ENCODE assay signal across 22 cellular contexts in the genomic region with DNA sequence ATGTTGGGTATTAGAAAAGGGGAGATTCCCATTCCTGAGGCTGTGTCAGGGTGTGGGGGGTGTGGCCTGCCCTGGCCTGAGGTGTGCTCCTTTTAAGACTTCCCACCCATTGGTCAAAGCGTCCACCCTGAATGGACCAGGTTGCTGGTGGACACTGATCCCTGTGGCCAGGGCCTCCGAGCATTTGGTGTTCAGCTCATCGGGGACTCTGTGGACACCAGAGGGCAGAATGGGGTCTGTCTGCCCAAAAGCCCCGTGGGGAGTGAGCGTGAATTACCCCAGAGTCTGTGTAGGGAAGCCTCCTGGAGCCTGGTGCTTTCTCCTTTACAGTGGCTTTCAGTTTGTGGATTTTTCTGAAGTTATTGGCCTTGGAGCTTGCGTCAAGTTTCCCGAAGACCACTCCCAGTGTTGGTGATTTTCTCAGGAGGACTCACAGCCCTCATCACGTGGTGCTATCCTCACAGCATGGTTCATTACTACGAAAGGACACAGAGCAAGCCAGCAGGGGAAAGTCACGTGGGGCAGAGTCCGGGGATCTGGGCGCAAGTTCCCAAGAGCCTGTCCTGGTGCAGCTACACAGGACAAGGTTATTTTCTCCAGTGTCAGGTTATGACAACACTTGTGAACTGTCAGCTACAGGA.
"Had no signal": no experiment of that assay in that cellular context is flagged by ENCODE, and none has a peak within 500 bp of the region (broad histone marks: within the 10 kb centered on the region; RNA-seq: fewer than 3 reads in every experiment).

No MANE protein-coding gene starts in this region.

- H3K27me3 ChIP-seq: esophagus muscularis mucosa had no signal

- H3K27ac ChIP-seq: esophagus muscularis mucosa, psoas muscle had no signal

- ATAC-seq: activated CD8-positive, alpha-beta memory T cell treated with anti-CD3 and anti-CD28 coated beads, Interleukin-2, amount 10 ng/mL, durations not matched to agents 7 days and 5 days; left colon; mucosa of descending colon; natural killer cell; psoas muscle had no signal

- H3K36me3 Mint-ChIP-seq: activated CD8-positive, alpha-beta memory T cell treated with anti-CD3 and anti-CD28 coated beads, Interleukin-2, amount 10 ng/mL, durations not matched to agents 7 days and 5 days; brain; immature natural killer cell; natural killer cell had no signal

- H3K27ac Mint-ChIP-seq: activated CD8-positive, alpha-beta memory T cell treated with anti-CD3 and anti-CD28 coated beads, Interleukin-2, amount 10 ng/mL, durations not matched to agents 7 days and 5 days; activated naive CD4-positive, alpha-beta T cell treated with anti-CD3 and anti-CD28 coated beads, Interleukin-2, amount 50 U/mL, for 24 hours; activated T-cell treated with anti-CD3 and anti-CD28 coated beads, Interleukin-2, amount 50 U/mL, for 24 hours; brain; immature natural killer cell; natural killer cell; T-helper 2 cell treated with Interferon-gamma antibody and Interleukin-4, amounts not matched to agents 5 μg/mL and 100 μg/mL, for 36 hours had no signal

- H3K4me1 Mint-ChIP-seq: activated naive CD4-positive, alpha-beta T cell treated with anti-CD3 and anti-CD28 coated beads, Interleukin-2, amount 50 U/mL, for 24 hours had no signal

- H3K4me3 ChIP-seq: esophagus muscularis mucosa, mucosa of descending colon, psoas muscle had no signal

- H3K27me3 Mint-ChIP-seq: activated CD8-positive, alpha-beta memory T cell treated with anti-CD3 and anti-CD28 coated beads, Interleukin-2, amount 10 ng/mL, durations not matched to agents 7 days and 5 days; activated naive CD4-positive, alpha-beta T cell treated with anti-CD3 and anti-CD28 coated beads, Interleukin-2, amount 50 U/mL, for 24 hours; activated T-cell treated with anti-CD3 and anti-CD28 coated beads, Interleukin-2, amount 50 U/mL, for 24 hours; brain had no signal

- DNase-seq: activated CD4-positive, alpha-beta T cell treated with anti-CD3 and anti-CD28 coated beads for 1 hour; activated CD4-positive, alpha-beta T cell treated with anti-CD3 and anti-CD28 coated beads, Interleukin-2, amount 50 U/mL, for 48 hours; activated CD8-positive, alpha-beta memory T cell treated with anti-CD3 and anti-CD28 coated beads, Interleukin-2, amount 10 ng/mL, durations not matched to agents 7 days and 5 days; activated effector memory CD4-positive, alpha-beta T cell treated with Interleukin-2 at 50 U/mL for 16 hours; activated T-cell treated with anti-CD3 and anti-CD28 coated beads, Interleukin-2, amount 50 U/mL, for 24 hours; cerebellar nuclear complex; foreskin fibroblast; glutamatergic neuron; immature natural killer cell; left colon; mammary epithelial cell; mucosa of descending colon; natural killer cell; occipital lobe; stimulated activated CD4-positive, alpha-beta T cell treated with anti-CD3 and anti-CD28 coated beads, Interleukin-2, amount 100 ng/mL, for 48 hours; stimulated activated naive CD4-positive, alpha-beta T cell treated with Interleukin-2 at 50 U/mL for 16 hours; trophoblast cell had no signal

- H3K36me3 ChIP-seq: esophagus muscularis mucosa had no signal

- H3K9me3 ChIP-seq: esophagus muscularis mucosa, mucosa of descending colon, psoas muscle had no signal

- H3K4me3 Mint-ChIP-seq: activated CD8-positive, alpha-beta memory T cell treated with anti-CD3 and anti-CD28 coated beads, Interleukin-2, amount 10 ng/mL, durations not matched to agents 7 days and 5 days; activated naive CD4-positive, alpha-beta T cell treated with anti-CD3 and anti-CD28 coated beads, Interleukin-2, amount 50 U/mL, for 24 hours; activated T-cell treated with anti-CD3 and anti-CD28 coated beads, Interleukin-2, amount 50 U/mL, for 24 hours; brain; immature natural killer cell; natural killer cell; T-helper 2 cell treated with Interferon-gamma antibody and Interleukin-4, amounts not matched to agents 5 μg/mL and 100 μg/mL, for 36 hours had no signal

- H3K9me3 Mint-ChIP-seq: activated naive CD4-positive, alpha-beta T cell treated with anti-CD3 and anti-CD28 coated beads, Interleukin-2, amount 50 U/mL, for 24 hours; activated T-cell treated with anti-CD3 and anti-CD28 coated beads, Interleukin-2, amount 50 U/mL, for 24 hours; brain; immature natural killer cell; natural killer cell; T-helper 2 cell treated with Interferon-gamma antibody and Interleukin-4, amounts not matched to agents 5 μg/mL and 100 μg/mL, for 36 hours had no signal
